3 cellular contexts compared by ENCODE assay signal in genomic region chr12:123678981-123679380, GRCh38.
"Had no signal": no experiment of that assay in that cellular context is flagged by ENCODE, and none has a peak within 500 bp of the region (broad histone marks: within the 10 kb centered on the region; RNA-seq: fewer than 3 reads in every experiment).

No MANE protein-coding gene starts in this region.

- ATAC-seq: GM12878 had no signal

- DNase-seq: GDM1, GF-D8 had no signal

- H3K4me3 ChIP-seq: GM12878 had no signal
